In the genomic region with DNA sequence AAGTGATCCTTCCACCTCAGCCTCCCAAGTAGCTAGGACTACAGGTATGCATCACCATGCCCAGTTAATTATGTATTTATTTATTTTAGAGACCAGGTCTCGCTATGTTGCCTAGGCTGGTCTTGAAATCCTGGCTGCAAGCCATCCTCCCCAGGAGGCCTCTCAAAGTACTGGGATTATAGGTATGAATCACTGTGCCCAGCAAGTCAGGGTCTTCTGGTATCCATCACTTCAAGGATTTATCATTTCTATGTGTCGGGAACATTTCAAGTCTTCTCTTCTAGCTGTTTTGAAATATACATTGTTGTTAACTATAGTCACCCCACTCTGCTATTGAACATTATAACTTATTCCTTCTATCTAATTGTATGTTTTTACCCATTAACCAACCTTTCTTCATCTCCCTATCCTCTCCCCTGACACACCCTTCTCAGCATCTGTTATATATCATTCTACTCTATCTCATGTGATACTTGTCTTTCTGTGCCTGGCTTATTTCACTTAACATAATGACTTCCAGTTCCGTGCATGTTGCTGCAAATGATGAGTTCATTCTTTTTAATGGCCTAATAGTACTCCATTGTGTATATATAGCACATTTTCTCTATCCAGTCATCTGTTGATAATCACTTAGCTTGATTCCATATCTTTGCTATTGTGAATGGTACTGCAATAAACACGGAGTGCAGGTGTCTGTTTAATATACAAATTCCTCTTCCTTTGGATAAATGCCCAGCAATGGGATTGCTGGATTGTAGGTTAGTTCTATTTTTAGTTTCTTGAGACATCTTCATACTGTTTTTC, we compare ENCODE assay signal across 13 cellular contexts. TPM values are rescaled to one million over a fixed set of nuclear protein-coding genes. Genes with fewer than 3 reads are reported as not detected.
A peak's percentile ranks its signal among the peaks of the same experiment; 100 is the strongest.
DNase-seq lines count a peak whose midpoint lies in the region; ATAC-seq, FAIRE-seq and TF ChIP-seq lines count a peak whose summit lies in the region.
"Had no signal": no experiment of that assay in that cellular context is flagged by ENCODE, and none has a peak within 500 bp of the region (broad histone marks: within the 10 kb centered on the region; RNA-seq: fewer than 3 reads in every experiment).

No MANE protein-coding gene starts in this region.

- whole genome bisulfite sequencing in A549 (ENCODE audit: missing lambda C conversion rate), result 20% methylated on average over 4 of the region's 4 CpGs
- WGBS in GM23248 (ENCODE audit: low coverage in 1 of 2, low lambda C conversion rate in 2 of 2, missing lambda C conversion rate in 2 of 2), 2 experiments, result 17 to 21% methylated on average over 4 of the region's 4 CpGs

- peak overlapping the region; percentile 50 for H3K4me2 ChIP-seq in A549
- peak overlapping the region; percentile 12 for H3K4me2 ChIP-seq in GM23248 (ENCODE audit: unreplicated experiment)
- H3K4me2 ChIP-seq: BLaER1 had no signal

- ATAC-seq in A549 (peak; percentile 66 to 74; a peak in 4 of 6 replicates), gastrocnemius medialis (no peak), HG02588 (IDR thresholded peaks at IDR 0.05; ENCODE audit: unreplicated experiment) (no peak)
- ATAC-seq: stimulated activated naive CD8-positive, alpha-beta T cell treated with anti-CD3 and anti-CD28 coated beads, Interleukin-15, Interleukin-2, amounts not matched to agents 100 U/mL and 50 U/mL, for 24 hours had no signal

- peak; percentile 77 for FAIRE-seq in A549 (lab: Jason Lieb, UNC)

- TF ChIP-seq CTCF in A549 (IDR thresholded peaks at IDR 0.05), result no peak
- TF ChIP-seq CTCF in fibroblast of the aortic adventitia (IDR thresholded peaks at IDR 0.05; ENCODE audit: insufficient read depth, low read length), result no peak
- no peak for TF ChIP-seq CTCF in gastrocnemius medialis (IDR thresholded peaks at IDR 0.05 in 4 of 5, conservative IDR thresholded peaks at IDR 0.05 in 1 of 5)

- TF ChIP-seq POLR2A in A549 (IDR thresholded peaks at IDR 0.05; ENCODE audit: low read length), result no peak
- no peak for TF ChIP-seq POLR2A in gastrocnemius medialis (IDR thresholded peaks at IDR 0.05)

- no peak overlapping the region for H2AFZ ChIP-seq in GM23248

- POLR2A ChIA-PET in A549 (lab: Yijun Ruan, JAX), result interaction anchor here (1.1 to 1.6 kb wide), 2 partner anchors 34 to 205 kb away, joined by 3 to 5 read pairs; a partner anchor contains a TSS

- in situ Hi-C loops in GM23248 (cut with MboI) (loop anchor here (5.0 to 25.0 kb wide), 2 partner anchors 200 to 1070 kb away; no protein-coding TSS in a partner anchor), gastrocnemius medialis (cut with MboI; ENCODE audit: low sequenced_read_pairs in 4 of 4) (loop anchor here (5.0 kb wide), 1 partner anchor 200 kb away; no protein-coding TSS in a partner anchor)

- H3K36me3 ChIP-seq in GM23248 (ENCODE audit: low read depth) (no peaks in the 10 kb centered on the region), SJSA1 (no peaks in the 10 kb centered on the region), gastrocnemius medialis (no peaks in the 10 kb centered on the region)
- H3K36me3 ChIP-seq: BLaER1 had no signal

- intact Hi-C loops in gastrocnemius medialis (cut with DNase I; ENCODE audit: low total_unique reads), result loop anchor here (1.0 to 2.0 kb wide), 2 partner anchors 101 to 200 kb away; no protein-coding TSS in a partner anchor

- no peak; a peak in 1 of 5 replicates for TF ChIP-seq EP300 in A549 (IDR thresholded peaks at IDR 0.05)

- no peaks in the 10 kb centered on the region for H3K27me3 ChIP-seq in GM23248 (replicated peaks; ENCODE audit: insufficient read depth)
- H3K27me3 ChIP-seq in SJSA1 (replicated peaks), result no peaks in the 10 kb centered on the region
- no peaks in the 10 kb centered on the region for H3K27me3 ChIP-seq in gastrocnemius medialis
- H3K27me3 ChIP-seq: BLaER1 had no signal

- no peak overlapping the region for H3K4me3 ChIP-seq in A549
- H3K4me3 ChIP-seq in GM23248, result no peak overlapping the region
- no peak overlapping the region for H3K4me3 ChIP-seq in SJSA1
- no peak overlapping the region for H3K4me3 ChIP-seq in fibroblast of the aortic adventitia (ENCODE audit: low read depth, low read length)
- no peak overlapping the region for H3K4me3 ChIP-seq in gastrocnemius medialis
- H3K4me3 ChIP-seq: BLaER1 had no signal

- no peak overlapping the region for H3K9ac ChIP-seq in GM23248
- H3K9ac ChIP-seq: BLaER1 had no signal

- H3K27ac ChIP-seq in A549 (peak overlapping the region; percentile 58 to 70), GM23248 (peak overlapping the region; percentile 41), SJSA1 (peak overlapping the region; percentile 14; the same call in 1 of the 2 replicates), gastrocnemius medialis (no peak overlapping the region)
- H3K27ac ChIP-seq: BLaER1 had no signal

- no peaks in the 10 kb centered on the region for H3K9me2 ChIP-seq in GM23248 (ENCODE audit: insufficient read depth)

- H3F3A ChIP-seq in GM23248 (ENCODE audit: insufficient read depth), result peaks cover 26% of the 10 kb centered on the region

- CTCF ChIA-PET in A549 (lab: Yijun Ruan, JAX), result interaction anchor here (0.6 to 10.3 kb wide), 65 partner anchors 8 to 1089 kb away, joined by 3 to 315 read pairs (median 5); a partner anchor contains a TSS

- peaks cover 30% of the 10 kb centered on the region for H3K4me1 ChIP-seq in A549
- peaks cover 26% of the 10 kb centered on the region for H3K4me1 ChIP-seq in GM23248 (ENCODE audit: insufficient read depth)
- H3K4me1 ChIP-seq in SJSA1 (replicated peaks), result peaks cover 27% of the 10 kb centered on the region
- no peaks in the 10 kb centered on the region for H3K4me1 ChIP-seq in gastrocnemius medialis
- H3K4me1 ChIP-seq: BLaER1 had no signal

- TF ChIP-seq RAD21 in A549 (conservative IDR thresholded peaks at IDR 0.05 in 1 of 2, IDR thresholded peaks at IDR 0.05 in 1 of 2), result no peak

- no peaks in the 10 kb centered on the region for H3K9me3 ChIP-seq in A549
- no peaks in the 10 kb centered on the region for H3K9me3 ChIP-seq in GM23248 (ENCODE audit: low read depth)
- no peaks in the 10 kb centered on the region for H3K9me3 ChIP-seq in SJSA1 (replicated peaks)
- no peaks in the 10 kb centered on the region for H3K9me3 ChIP-seq in gastrocnemius medialis
- H3K9me3 ChIP-seq: BLaER1 had no signal

- DNase-seq in A549 (ENCODE audit: low read depth in 1 of 2, low spot score in 1 of 2) (peak in 1 of 2 experiments; percentile 62), GM23248 (peak; percentile 48), SJSA1 (ENCODE audit: low read depth in 1 of 2, low spot score in 2 of 2) (peak; percentile 51 to 57), fibroblast of the aortic adventitia (ENCODE audit: low read depth) (peak; percentile 70), gastrocnemius medialis (no peak)
- DNase-seq in central memory CD4-positive, alpha-beta T cell, result no peak
- no peak for DNase-seq in activated CD8-positive, alpha-beta memory T cell treated with anti-CD3 and anti-CD28 coated beads, Interleukin-2, amount 50 U/mL, for 4 hours
- DNase-seq: activated CD4-positive, alpha-beta T cell treated with anti-CD3 and anti-CD28 coated beads for 1 hour; activated T-cell treated with anti-CD3 and anti-CD28 coated beads, Interleukin-2, amount 50 U/mL, for 48 hours; occipital lobe had no signal

- no peaks in the 10 kb centered on the region for H4K20me1 ChIP-seq in GM23248 (ENCODE audit: insufficient read depth)
- H4K20me1 ChIP-seq: BLaER1 had no signal

- H3K79me2 ChIP-seq in GM23248 (ENCODE audit: insufficient read depth), result no peaks in the 10 kb centered on the region

TF ChIP-seq in A549, 52 proteins besides CTCF, POLR2A, EP300 and RAD21 (continues in another document):
- TF ChIP-seq FOSL2 (IDR thresholded peaks at IDR 0.05) (no peak; the same call in 1 of the 2 replicates), FOSL2 (CRISPR knock-in tag; IDR thresholded peaks at IDR 0.05) (peak; percentile 34; the same call in 1 of the 2 replicates)

RNA-seq across cellular contexts. Expression of a gene that starts 26.4 kb away (rescaled TPM):
- polyA plus RNA-seq in A549 (2011; rRNA removed) (25.9 and 44.0 TPM in 2 replicates), A549 (2017; fragmentation: RNase III; extraction: RNeasy Plus Mini Kit Qiagen cat#74134 plus additional on column Dnase treatment) (21.6 to 24.8 TPM (median 22.6 TPM) in 3 replicates), GM23248 (2016; fragmentation: Nextera tagmentation; extraction: Ambion mirVana) (13.0 and 13.9 TPM in 2 replicates)
- polyA plus RNA-seq in A549 (2012; cell fraction: cytosol; rRNA removed), result 7.1 and 7.8 TPM in 2 replicates
- polyA plus RNA-seq in A549 (2012; cell fraction: nucleus; rRNA removed), result 21.9 and 33.6 TPM in 2 replicates
- 33.7 and 37.3 TPM in 2 replicates for polyA minus RNA-seq in A549 (2011; rRNA and poly(A)+ RNA removed)
- total RNA-seq in GM23248 (2014; rRNA removed; shearing (Covaris generic)), result 12.6 and 26.2 TPM in 2 replicates
- total RNA-seq in SJSA1 (2014; rRNA removed; shearing (Covaris generic)), result 23.6 and 30.3 TPM in 2 replicates
- total RNA-seq in fibroblast of the aortic adventitia (ENCODE audit: low replicate concordance) (31.2 and 33.2 TPM in 2 replicates), gastrocnemius medialis (10 to 100 TPM in 3 of 4 donors, 1 to 10 TPM in 1; 8.3 to 26.9 (median 15.4) TPM)

RNA-seq across cellular contexts. Expression of a gene that starts 26.5 kb away (rescaled TPM):
- 26.8 and 38.3 TPM in 2 replicates for polyA plus RNA-seq in A549 (2011; rRNA removed)
- 5.1 and 5.5 TPM in 2 replicates for polyA plus RNA-seq in A549 (2012; cell fraction: cytosol; rRNA removed)
- 3.3 TPM in 2 replicates for polyA plus RNA-seq in A549 (2012; cell fraction: nucleus; rRNA removed)
- 10.7 to 13.2 TPM (median 12.5 TPM) in 3 replicates for polyA plus RNA-seq in A549 (2017; fragmentation: RNase III; extraction: RNeasy Plus Mini Kit Qiagen cat#74134 plus additional on column Dnase treatment)
- polyA minus RNA-seq in A549 (2011; rRNA and poly(A)+ RNA removed), result 5.1 and 8.0 TPM in 2 replicates
- 23.6 and 54.3 TPM in 2 replicates for total RNA-seq in GM23248 (2014; rRNA removed; shearing (Covaris generic))
- polyA plus RNA-seq in GM23248 (2016; fragmentation: Nextera tagmentation; extraction: Ambion mirVana), result 30.2 and 32.5 TPM in 2 replicates
- 10.2 and 13.8 TPM in 2 replicates for total RNA-seq in SJSA1 (2014; rRNA removed; shearing (Covaris generic))
- total RNA-seq in fibroblast of the aortic adventitia (ENCODE audit: low replicate concordance), result 10.5 and 15.3 TPM in 2 replicates
- 10 to 100 TPM in 3 of 4 donors, 1 to 10 TPM in 1; 9.2 to 17.1 (median 12.7) TPM for total RNA-seq in gastrocnemius medialis

RNA-seq across cellular contexts. Expression of a gene that starts 34.1 kb away (rescaled TPM):
- polyA plus RNA-seq in A549 (2011; rRNA removed) (22.3 and 28.9 TPM in 2 replicates), A549 (2017; fragmentation: RNase III; extraction: RNeasy Plus Mini Kit Qiagen cat#74134 plus additional on column Dnase treatment) (14.8 to 17.6 TPM (median 17.0 TPM) in 3 replicates), GM23248 (2016; fragmentation: Nextera tagmentation; extraction: Ambion mirVana) (4.6 and 5.0 TPM in 2 replicates)
- 4.2 and 5.0 TPM in 2 replicates for polyA plus RNA-seq in A549 (2012; cell fraction: cytosol; rRNA removed)
- 14.0 and 16.4 TPM in 2 replicates for polyA plus RNA-seq in A549 (2012; cell fraction: nucleus; rRNA removed)
- 86.4 and 88.2 TPM in 2 replicates for polyA minus RNA-seq in A549 (2011; rRNA and poly(A)+ RNA removed)
- total RNA-seq in GM23248 (2014; rRNA removed; shearing (Covaris generic)), result 8.9 and 9.6 TPM in 2 replicates
- total RNA-seq in SJSA1 (2014; rRNA removed; shearing (Covaris generic)), result 13.6 and 20.2 TPM in 2 replicates
- total RNA-seq in fibroblast of the aortic adventitia (ENCODE audit: low replicate concordance) (10.1 and 26.2 TPM in 2 replicates), gastrocnemius medialis (1 to 10 TPM in 2 of 4 donors, under 1 TPM in 2; 0.52 to 1.2 (median 0.98) TPM)

Comparison
In these comparisons a context has a peak if more than half of its experiments do, and no peak if none do; other contexts are left out.
1. ATAC-seq: peak in A549 (2 of 2); none in gastrocnemius medialis (0 of 2) and HG02588 (single experiment).
2. DNase-seq: peak in GM23248 (single experiment), SJSA1 (2 of 2) and fibroblast of the aortic adventitia (single experiment); none in gastrocnemius medialis (0 of 2), central memory CD4-positive, alpha-beta T cell (single experiment) and activated CD8-positive, alpha-beta memory T cell treated with anti-CD3 and anti-CD28 coated beads, Interleukin-2, amount 50 U/mL, for 4 hours (single experiment).
3. H3K27ac ChIP-seq: peak in A549 (2 of 2), GM23248 (single experiment) and SJSA1 (single experiment); none in gastrocnemius medialis (0 of 4).